1 cellular context compared by ENCODE assay signal in genomic region chr19:42281175-42282035, GRCh38.
A peak's percentile ranks its signal among the peaks of the same experiment; 100 is the strongest.
TF ChIP-seq lines count a peak whose summit lies in the region.

No MANE protein-coding gene starts in this region.

TF ChIP-seq in K562, 482 proteins besides CTCF, POLR2A, EP300 and RAD21:
- no peak for TF ChIP-seq ZNF584 (CRISPR knock-in tag; IDR thresholded peaks at IDR 0.05; ENCODE audit: low read depth)
- peak; percentile 45 for TF ChIP-seq RBBP5 (IDR thresholded peaks at IDR 0.05; ENCODE audit: borderline replicate concordance, insufficient read depth, low read length, poor library complexity, severe bottlenecking)
- TF ChIP-seq ZNF140 (CRISPR knock-in tag; IDR thresholded peaks at IDR 0.05): no peak
- peak; percentile 66; the same call in 1 of the 2 replicates for TF ChIP-seq ARID1B (IDR thresholded peaks at IDR 0.05)
- peak; percentile 29; the same call in 1 of the 2 replicates for TF ChIP-seq TFAP4 (CRISPR knock-in tag; IDR thresholded peaks at IDR 0.05; ENCODE audit: borderline replicate concordance)
- TF ChIP-seq TOE1 (IDR thresholded peaks at IDR 0.05; ENCODE audit: borderline replicate concordance): 0 out of 2 replicates have a peak, but pooled peaks have one; percentile 30
- no peak for TF ChIP-seq TOE1 (CRISPR knock-in tag; IDR thresholded peaks at IDR 0.05; ENCODE audit: borderline replicate concordance, low read depth)
- TF ChIP-seq CREM (IDR thresholded peaks at IDR 0.05; ENCODE audit: low read depth): peak; percentile 41; the same call in 1 of the 2 replicates
- TF ChIP-seq ZNF239 (CRISPR knock-in tag; IDR thresholded peaks at IDR 0.05): peak; percentile 41; the same call in 1 of the 2 replicates
- peak; percentile 75 for TF ChIP-seq DPF2 (IDR thresholded peaks at IDR 0.05)
- TF ChIP-seq JUN (IDR thresholded peaks at IDR 0.05; ENCODE audit: borderline replicate concordance, low read depth, low read length): peak; percentile 87
- TF ChIP-seq JUN (CRISPR knock-in tag; IDR thresholded peaks at IDR 0.05; ENCODE audit: borderline replicate concordance): no peak
- TF ChIP-seq DACH1 (IDR thresholded peaks at IDR 0.05; ENCODE audit: partially characterized antibody): no peak
- 0 out of 4 replicates have a peak, but pooled peaks of 1 of the 2 experiments have one; percentile 42 for TF ChIP-seq HDAC1 (IDR thresholded peaks at IDR 0.05)
- TF ChIP-seq VEZF1 (CRISPR knock-in tag; IDR thresholded peaks at IDR 0.05): peak; percentile 83
- peak; percentile 51 for TF ChIP-seq CBFA2T3 (IDR thresholded peaks at IDR 0.05)
- no peak for TF ChIP-seq MAX (CRISPR knock-in tag; IDR thresholded peaks at IDR 0.05)
- peak; percentile 31; the same call in 1 of the 2 replicates for TF ChIP-seq ZBTB2 (IDR thresholded peaks at IDR 0.05)
- no peak for TF ChIP-seq NR0B1 (IDR thresholded peaks at IDR 0.05; ENCODE audit: partially characterized antibody)
- no peak for TF ChIP-seq NRF1 (conservative IDR thresholded peaks at IDR 0.05 in 1 of 2, IDR thresholded peaks at IDR 0.05 in 1 of 2)
- peak; percentile 63; the same call in 1 of the 2 replicates for TF ChIP-seq SMARCA4 (IDR thresholded peaks at IDR 0.05)
- no peak for TF ChIP-seq ZSCAN32 (CRISPR knock-in tag; IDR thresholded peaks at IDR 0.05)
- TF ChIP-seq EGR1 (conservative IDR thresholded peaks at IDR 0.05): peak; percentile 20; the same call in 1 of the 2 replicates
- 0 out of 2 replicates have a peak, but pooled peaks have one; percentile 38 for TF ChIP-seq ZC3H4 (CRISPR knock-in tag; IDR thresholded peaks at IDR 0.05; ENCODE audit: borderline replicate concordance)
- TF ChIP-seq NFE2 (IDR thresholded peaks at IDR 0.05; ENCODE audit: low read depth): no peak
- peak in 1 of 2 experiments; percentile 68; a peak in 1 of 4 replicates for TF ChIP-seq MAZ (CRISPR knock-in tag; conservative IDR thresholded peaks at IDR 0.05 in 1 of 2, IDR thresholded peaks at IDR 0.05 in 1 of 2)
- TF ChIP-seq HMGN3 (IDR thresholded peaks at IDR 0.05; ENCODE audit: borderline replicate concordance, extremely low read depth, insufficient read length, low read depth, low read length): peak; percentile 22
- TF ChIP-seq FOS (IDR thresholded peaks at IDR 0.05; ENCODE audit: extremely low read depth, insufficient read length): peak; percentile 37
- TF ChIP-seq RFX5 (IDR thresholded peaks at IDR 0.05; ENCODE audit: low read depth, low read length): no peak
- peak; percentile 94 for TF ChIP-seq ZBTB7A (IDR thresholded peaks at IDR 0.05; ENCODE audit: borderline replicate concordance, control insufficient read depth, low read depth, low read length)
- no peak for TF ChIP-seq ZSCAN29 (IDR thresholded peaks at IDR 0.05)
- peak; percentile 86 for TF ChIP-seq MYNN (IDR thresholded peaks at IDR 0.05)
- TF ChIP-seq MYNN (CRISPR knock-in tag; IDR thresholded peaks at IDR 0.05): no peak
- TF ChIP-seq FOSL1 (tag; conservative IDR thresholded peaks at IDR 0.05): peak; percentile 93
- 0 out of 2 replicates have a peak, but pooled peaks have one; percentile 39 for TF ChIP-seq THAP12 (CRISPR knock-in tag; IDR thresholded peaks at IDR 0.05)
- TF ChIP-seq SIN3A (IDR thresholded peaks at IDR 0.05; ENCODE audit: borderline replicate concordance in 2 of 2, control insufficient read depth in 1 of 2, low read depth in 2 of 2, low read length in 2 of 2): 0 out of 4 replicates have a peak, but pooled peaks of 1 of the 2 experiments have one; percentile 4
- 0 out of 2 replicates have a peak, but pooled peaks have one; percentile 15 for TF ChIP-seq MBD2 (IDR thresholded peaks at IDR 0.05; ENCODE audit: borderline replicate concordance, low read depth)
- TF ChIP-seq TBL1XR1 (IDR thresholded peaks at IDR 0.05; ENCODE audit: low read length in 2 of 2): 0 out of 4 replicates have a peak, but pooled peaks of 1 of the 2 experiments have one; percentile 36
- TF ChIP-seq JUND (IDR thresholded peaks at IDR 0.05; ENCODE audit: borderline replicate concordance, low read depth, low read length): peak; percentile 98
- TF ChIP-seq JUND (tag; IDR thresholded peaks at IDR 0.05; ENCODE audit: borderline replicate concordance, low read depth, low read length): peak; percentile 90; the same call in 2 of the 3 replicates
- TF ChIP-seq ATF3 (IDR thresholded peaks at IDR 0.05): peak; percentile 94
- no peak for TF ChIP-seq ATF3 (CRISPR knock-in tag; conservative IDR thresholded peaks at IDR 0.05)
- TF ChIP-seq NEUROD1 (IDR thresholded peaks at IDR 0.05; ENCODE audit: borderline replicate concordance, low read depth, low read length, partially characterized antibody): peak; percentile 24
- TF ChIP-seq CBFA2T2 (conservative IDR thresholded peaks at IDR 0.05): peak; percentile 10; the same call in 1 of the 2 replicates
- no peak for TF ChIP-seq ZNF324 (CRISPR knock-in tag; IDR thresholded peaks at IDR 0.05)
- TF ChIP-seq SMARCE1 (IDR thresholded peaks at IDR 0.05): 0 out of 2 replicates have a peak, but pooled peaks have one; percentile 67
- peak; percentile 28 for TF ChIP-seq KDM5B (IDR thresholded peaks at IDR 0.05; ENCODE audit: insufficient replicate concordance, low read depth, low read length)
- no peak for TF ChIP-seq C11orf30 (IDR thresholded peaks at IDR 0.05; ENCODE audit: low read depth)
- 0 out of 2 replicates have a peak, but pooled peaks have one; percentile 40 for TF ChIP-seq ELK1 (CRISPR knock-in tag; IDR thresholded peaks at IDR 0.05)
- peak; percentile 50; the same call in 1 of the 2 replicates for TF ChIP-seq GATAD2A (IDR thresholded peaks at IDR 0.05)
- 0 out of 2 replicates have a peak, but pooled peaks have one; percentile 16 for TF ChIP-seq ETS1 (conservative IDR thresholded peaks at IDR 0.05; ENCODE audit: control insufficient read depth, low read depth, low read length)
